16 cellular contexts compared by ENCODE assay signal in genomic region chr17:82461827-82462524, GRCh38. TPM values are rescaled to one million over a fixed set of nuclear protein-coding genes. Genes with fewer than 3 reads are reported as not detected.
DNase-seq lines count a peak whose midpoint lies in the region; ATAC-seq, FAIRE-seq and TF ChIP-seq lines count a peak whose summit lies in the region.
"Had no signal": no experiment of that assay in that cellular context is flagged by ENCODE, and none has a peak within 500 bp of the region (broad histone marks: within the 10 kb centered on the region; RNA-seq: fewer than 3 reads in every experiment).

No MANE protein-coding gene starts in this region.

- H3K4me1 ChIP-seq in neuronal stem cell (ENCODE audit: control insufficient read depth in 2 of 2, insufficient read depth in 1 of 2, low read depth in 1 of 2, low read length in 2 of 2) = peaks cover 2 to 6% of the 10 kb centered on the region in 2 donors

- H3K4me3 Mint-ChIP-seq in activated T-cell treated with anti-CD3 and anti-CD28 coated beads, Interleukin-2, amount 50 U/mL, for 72 hours = no peak overlapping the region
- no peak overlapping the region for H3K4me3 Mint-ChIP-seq in activated T-cell treated with anti-CD3 and anti-CD28 coated beads, Interleukin-2, amount 50 U/mL, for 4 hours

- H3K4me3 ChIP-seq in bronchial epithelial cell (ENCODE audit: low read depth, low read length) = no peak overlapping the region
- H3K4me3 ChIP-seq in neuronal stem cell (ENCODE audit: low read length in 2 of 2) = no peak overlapping the region
- no peak overlapping the region for H3K4me3 ChIP-seq in dorsolateral prefrontal cortex

- H2BK120ac ChIP-seq in neuronal stem cell (ENCODE audit: low read depth, low read length) = no peak overlapping the region

- no peak overlapping the region for H2AFZ ChIP-seq in neuronal stem cell (ENCODE audit: low read length)

- intact Hi-C loops in dorsolateral prefrontal cortex (cut with DNase I) = no loop called here

- H3K23ac ChIP-seq in neuronal stem cell (ENCODE audit: low read depth, low read length, poor library complexity) = no peak overlapping the region

- H3K27me3 ChIP-seq in bronchial epithelial cell (ENCODE audit: control insufficient read depth, insufficient read depth, low read length) (no peaks in the 10 kb centered on the region), neuronal stem cell (ENCODE audit: control insufficient read depth in 3 of 3, insufficient read depth in 3 of 3, low read depth in 1 of 3, low read length in 3 of 3) (no peaks in the 10 kb centered on the region), dorsolateral prefrontal cortex (no peaks in the 10 kb centered on the region)

- no peak overlapping the region for H3K14ac ChIP-seq in neuronal stem cell (ENCODE audit: low read length)

- peaks cover 23% of the 10 kb centered on the region for H3K36me3 ChIP-seq in bronchial epithelial cell (ENCODE audit: control insufficient read depth, insufficient read depth, low read length)
- H3K36me3 ChIP-seq in neuronal stem cell (replicated peaks in 1 of 2; ENCODE audit: control insufficient read depth in 2 of 2, insufficient read depth in 2 of 2, low read length in 2 of 2) = peaks cover 50 to 71% of the 10 kb centered on the region in 2 donors

- H3K4me2 ChIP-seq in neuronal stem cell (ENCODE audit: insufficient read depth, low read length, poor library complexity, severe bottlenecking) = no peak overlapping the region

- no peak overlapping the region for H2BK5ac ChIP-seq in neuronal stem cell (ENCODE audit: low read length)

- no peaks in the 10 kb centered on the region for H3K9me3 ChIP-seq in neuronal stem cell (replicated peaks in 1 of 2; ENCODE audit: control insufficient read depth in 2 of 2, insufficient read depth in 1 of 2, low read depth in 1 of 2, low read length in 2 of 2)

- H2BK15ac ChIP-seq in neuronal stem cell (ENCODE audit: low read length) = no peak overlapping the region

- WGBS in neuronal stem cell (ENCODE audit: extremely low coverage in 2 of 2, insufficient read length in 2 of 2, insufficient replicate concordance in 1 of 2), 2 donors = no CpG with 5 or more reads among the region's 10 CpGs

- H3K36me3 Mint-ChIP-seq in activated T-cell treated with anti-CD3 and anti-CD28 coated beads, Interleukin-2, amount 50 U/mL, for 72 hours (ENCODE audit: insufficient read depth in 2 of 2) = peaks cover 20 to 25% of the 10 kb centered on the region in 2 donors
- H3K36me3 Mint-ChIP-seq in activated T-cell treated with anti-CD3 and anti-CD28 coated beads, Interleukin-2, amount 50 U/mL, for 4 hours (ENCODE audit: insufficient read depth) = peaks cover 40% of the 10 kb centered on the region

- DNase-seq in activated T-cell treated with anti-CD3 and anti-CD28 coated beads, Interleukin-2, amount 50 U/mL, for 72 hours = no peak
- no peak for DNase-seq in activated T-cell treated with anti-CD3 and anti-CD28 coated beads, Interleukin-2, amount 50 U/mL, for 4 hours
- peak; percentile 83 for DNase-seq in NCI-H2029 (lab: John Stamatoyannopoulos, UW)
- peak; percentile 70 for DNase-seq in bronchial epithelial cell (ENCODE audit: low read depth)
- no peak for DNase-seq in neuronal stem cell (ENCODE audit: low spot score)
- DNase-seq in dorsolateral prefrontal cortex = no peak
- DNase-seq in occipital lobe (lab: John Stamatoyannopoulos, UW) = no peak
- no peak for DNase-seq in NCI-H1092 treated with DMSO at 0.1 percent for 48 hours (lab: John Stamatoyannopoulos, UW)
- DNase-seq: midbrain; NCI-H187 treated with DMSO at 0.1 percent for 48 hours; retina; RPMI8226; stimulated activated CD4-positive, alpha-beta T cell treated with anti-CD3 and anti-CD28 coated beads, Interleukin-4, amount 100 ng/mL, for 4 hours had no signal

- H3K9me3 Mint-ChIP-seq in activated T-cell treated with anti-CD3 and anti-CD28 coated beads, Interleukin-2, amount 50 U/mL, for 72 hours = no peaks in the 10 kb centered on the region
- no peaks in the 10 kb centered on the region for H3K9me3 Mint-ChIP-seq in activated T-cell treated with anti-CD3 and anti-CD28 coated beads, Interleukin-2, amount 50 U/mL, for 4 hours

- H3K27me3 Mint-ChIP-seq in activated T-cell treated with anti-CD3 and anti-CD28 coated beads, Interleukin-2, amount 50 U/mL, for 72 hours (ENCODE audit: low read depth) = no peaks in the 10 kb centered on the region
- no peaks in the 10 kb centered on the region for H3K27me3 Mint-ChIP-seq in activated T-cell treated with anti-CD3 and anti-CD28 coated beads, Interleukin-2, amount 50 U/mL, for 4 hours (ENCODE audit: low read depth)

- no peak overlapping the region for H3K4ac ChIP-seq in neuronal stem cell (ENCODE audit: low read length)

- ATAC-seq in activated T-cell treated with anti-CD3 and anti-CD28 coated beads, Interleukin-2, amount 50 U/mL, for 72 hours (replicated peaks in 1 of 2) = no peak
- no peak for ATAC-seq in activated T-cell treated with anti-CD3 and anti-CD28 coated beads, Interleukin-2, amount 50 U/mL, for 4 hours
- ATAC-seq: esophagus mucosa had no signal

- no peak overlapping the region for H3K9ac ChIP-seq in neuronal stem cell (ENCODE audit: low read depth, low read length, poor library complexity)

- peaks cover 27% of the 10 kb centered on the region for H3K4me1 Mint-ChIP-seq in activated T-cell treated with anti-CD3 and anti-CD28 coated beads, Interleukin-2, amount 50 U/mL, for 72 hours (ENCODE audit: low read depth)
- H3K4me1 Mint-ChIP-seq in activated T-cell treated with anti-CD3 and anti-CD28 coated beads, Interleukin-2, amount 50 U/mL, for 4 hours (ENCODE audit: low read depth) = peaks cover 24% of the 10 kb centered on the region

- H2BK12ac ChIP-seq in neuronal stem cell (ENCODE audit: low read length) = peak overlapping the region; percentile 36

- H3K79me1 ChIP-seq in neuronal stem cell (ENCODE audit: low read depth, low read length) = peaks cover 14% of the 10 kb centered on the region

- H3K27ac ChIP-seq in neuronal stem cell (replicated peaks; ENCODE audit: low read length) = no peak overlapping the region
- H3K27ac ChIP-seq in dorsolateral prefrontal cortex = peak overlapping the region in 2 of 59 donors; percentile 3 to 28

- H4K91ac ChIP-seq in neuronal stem cell (ENCODE audit: low read depth, low read length, poor library complexity) = no peak overlapping the region

- H3K27ac Mint-ChIP-seq in activated T-cell treated with anti-CD3 and anti-CD28 coated beads, Interleukin-2, amount 50 U/mL, for 72 hours = peak overlapping the region; percentile 36

- H4K8ac ChIP-seq in neuronal stem cell (ENCODE audit: low read depth, low read length) = no peak overlapping the region

- no peak for FAIRE-seq in bronchial epithelial cell (lab: Jason Lieb, UNC)
- FAIRE-seq: G401.6, GM18507 had no signal

- H2AK5ac ChIP-seq in neuronal stem cell (ENCODE audit: low read depth, low read length) = no peak overlapping the region

- TF ChIP-seq CTCF in bronchial epithelial cell (IDR thresholded peaks at IDR 0.05; ENCODE audit: insufficient read depth, low read length, severe bottlenecking) (no peak), dorsolateral prefrontal cortex (IDR thresholded peaks at IDR 0.05 in 54 of 56, conservative IDR thresholded peaks at IDR 0.05 in 2 of 56; ENCODE audit: low read depth in 1 of 56, partially characterized antibody in 56 of 56) (no peak)

- no peak overlapping the region for H3K18ac ChIP-seq in neuronal stem cell (ENCODE audit: low read length)

RNA-seq across cellular contexts. Expression of gene NARF, which starts 3.4 kb away (rescaled TPM):
- total RNA-seq in activated T-cell treated with anti-CD3 and anti-CD28 coated beads, Interleukin-2, amount 50 U/mL, for 72 hours = 100 to 1,000 TPM in 1 of 2 donors, 10 to 100 TPM in 1; 90.4 to 120 TPM
- total RNA-seq in activated T-cell treated with anti-CD3 and anti-CD28 coated beads, Interleukin-2, amount 50 U/mL, for 4 hours = 10 to 100 TPM; 40.9 to 55.9 (median 45.9) TPM
- total RNA-seq in bronchial epithelial cell (40.0 and 40.1 TPM in 2 replicates), dorsolateral prefrontal cortex (100 to 1,000 TPM in 13 of 120 experiments, 10 to 100 TPM in 107; 56.4 to 136 (median 81.0) TPM), occipital lobe (38.1 TPM)
- 107 TPM for polyA plus RNA-seq in neuronal stem cell (2013, experiment 1 of 2)
- 107 TPM for polyA plus RNA-seq in neuronal stem cell (2013, experiment 2 of 2)

RNA-seq across cellular contexts. Expression of gene CYBC1, which starts 11.4 kb away (rescaled TPM):
- total RNA-seq in activated T-cell treated with anti-CD3 and anti-CD28 coated beads, Interleukin-2, amount 50 U/mL, for 72 hours = 100 to 1,000 TPM; 256 to 300 TPM
- 100 to 1,000 TPM; 151 to 165 (median 156) TPM for total RNA-seq in activated T-cell treated with anti-CD3 and anti-CD28 coated beads, Interleukin-2, amount 50 U/mL, for 4 hours
- 31.3 and 33.8 TPM in 2 replicates for total RNA-seq in bronchial epithelial cell
- 42.0 TPM for polyA plus RNA-seq in neuronal stem cell (2013, experiment 1 of 2)
- polyA plus RNA-seq in neuronal stem cell (2013, experiment 2 of 2) = 41.3 TPM
- total RNA-seq in dorsolateral prefrontal cortex = 100 to 1,000 TPM in 8 of 120 experiments, 10 to 100 TPM in 112; 40.3 to 149 (median 70.2) TPM
- total RNA-seq in occipital lobe = 22.9 TPM

RNA-seq across cellular contexts. Expression of gene OGFOD3, which starts 43.6 kb away (rescaled TPM):
- 10 to 100 TPM; 17.2 to 17.7 TPM for total RNA-seq in activated T-cell treated with anti-CD3 and anti-CD28 coated beads, Interleukin-2, amount 50 U/mL, for 72 hours
- total RNA-seq in activated T-cell treated with anti-CD3 and anti-CD28 coated beads, Interleukin-2, amount 50 U/mL, for 4 hours = 10 to 100 TPM; 23.2 to 29.1 (median 24.0) TPM
- total RNA-seq in bronchial epithelial cell (25.0 and 26.5 TPM in 2 replicates), dorsolateral prefrontal cortex (10 to 100 TPM; 20.4 to 48.6 (median 30.7) TPM), occipital lobe (9.4 TPM)
- polyA plus RNA-seq in neuronal stem cell (2013, experiment 1 of 2) = 14.8 TPM
- polyA plus RNA-seq in neuronal stem cell (2013, experiment 2 of 2) = 15.3 TPM

RNA-seq across cellular contexts. Expression of gene HEXD, which starts 43.8 kb away (rescaled TPM):
- 10 to 100 TPM; 26.4 to 26.7 TPM for total RNA-seq in activated T-cell treated with anti-CD3 and anti-CD28 coated beads, Interleukin-2, amount 50 U/mL, for 72 hours
- total RNA-seq in activated T-cell treated with anti-CD3 and anti-CD28 coated beads, Interleukin-2, amount 50 U/mL, for 4 hours = 10 to 100 TPM; 16.5 to 19.9 (median 19.0) TPM
- total RNA-seq in bronchial epithelial cell (8.2 and 9.7 TPM in 2 replicates), dorsolateral prefrontal cortex (10 to 100 TPM; 15.3 to 59.1 (median 29.4) TPM), occipital lobe (20.6 TPM)
- 19.9 TPM for polyA plus RNA-seq in neuronal stem cell (2013, experiment 1 of 2)
- polyA plus RNA-seq in neuronal stem cell (2013, experiment 2 of 2) = 19.4 TPM

RNA-seq across cellular contexts. Expression of gene FOXK2, which starts 57.6 kb away (rescaled TPM):
- 10 to 100 TPM; 59.9 to 61.0 TPM for total RNA-seq in activated T-cell treated with anti-CD3 and anti-CD28 coated beads, Interleukin-2, amount 50 U/mL, for 72 hours
- total RNA-seq in activated T-cell treated with anti-CD3 and anti-CD28 coated beads, Interleukin-2, amount 50 U/mL, for 4 hours = 10 to 100 TPM; 73.6 to 78.5 (median 75.9) TPM
- 38.8 and 44.0 TPM in 2 replicates for total RNA-seq in bronchial epithelial cell
- 69.7 TPM for polyA plus RNA-seq in neuronal stem cell (2013, experiment 1 of 2)
- 71.0 TPM for polyA plus RNA-seq in neuronal stem cell (2013, experiment 2 of 2)
- 100 to 1,000 TPM in 8 of 120 experiments, 10 to 100 TPM in 112; 65.0 to 126 (median 81.9) TPM for total RNA-seq in dorsolateral prefrontal cortex
- total RNA-seq in occipital lobe = 41.2 TPM

Comparison
In these comparisons a context has a peak if more than half of its experiments do, and no peak if none do; other contexts are left out.
1. DNase-seq: peak in NCI-H2029 (single experiment) and bronchial epithelial cell (single experiment); none in activated T-cell treated with anti-CD3 and anti-CD28 coated beads, Interleukin-2, amount 50 U/mL, for 72 hours (0 of 2), activated T-cell treated with anti-CD3 and anti-CD28 coated beads, Interleukin-2, amount 50 U/mL, for 4 hours (single experiment), neuronal stem cell (single experiment), dorsolateral prefrontal cortex (0 of 10), occipital lobe (single experiment) and NCI-H1092 treated with DMSO at 0.1 percent for 48 hours (single experiment).